ENCODE assay signal across 29 cellular contexts in the genomic region with DNA sequence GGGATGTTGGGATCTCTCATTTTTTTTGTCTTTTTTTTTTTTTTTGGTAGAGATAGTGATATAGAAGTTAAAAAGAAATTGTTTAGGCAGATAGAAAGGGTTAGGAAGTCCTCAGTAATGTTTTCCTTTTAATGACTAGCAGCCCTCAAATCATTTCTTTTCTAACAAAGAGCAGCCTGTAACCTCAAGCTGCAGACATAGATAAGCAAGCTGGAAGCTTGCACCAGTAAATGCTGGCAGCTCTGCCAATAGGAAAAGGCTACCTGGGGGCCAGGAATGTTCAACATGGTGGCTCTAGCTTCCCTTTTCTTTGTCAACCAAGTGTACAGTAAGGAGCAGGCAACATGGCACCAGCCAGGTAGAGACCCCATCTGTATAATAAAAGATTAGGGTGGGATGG.
"Had no signal": no experiment of that assay in that cellular context is flagged by ENCODE, and none has a peak within 500 bp of the region (broad histone marks: within the 10 kb centered on the region; RNA-seq: fewer than 3 reads in every experiment).

No MANE protein-coding gene starts in this region.

- H3K9ac ChIP-seq: neural progenitor cell, parathyroid adenoma had no signal

- H3K9me3 ChIP-seq: ovary, psoas muscle, right lobe of liver, sigmoid colon, suprapubic skin, testis, tibial artery, transverse colon, upper lobe of right lung, uterus had no signal

- H3K4me1 ChIP-seq: parathyroid adenoma, psoas muscle, right lobe of liver, sigmoid colon, suprapubic skin, testis, tibial artery, transverse colon, upper lobe of right lung, uterus had no signal

- H3K27ac Mint-ChIP-seq: natural killer cell; nephron; progenitor cell of endocrine pancreas; stimulated activated memory B cell treated with anti-CD40 and anti-IgM and Interleukin-4, amounts not matched to agents 10 μg/mL and 1 μg/mL and 100 μg/mL, for 72 hours; type B pancreatic cell had no signal

- H3K4me3 ChIP-seq: neural progenitor cell, ovary, psoas muscle, right lobe of liver, sigmoid colon, suprapubic skin, testis, tibial artery, transverse colon, upper lobe of right lung, uterus had no signal

- H3K36me3 Mint-ChIP-seq: natural killer cell; neural progenitor cell; stimulated activated memory B cell treated with anti-CD40 and anti-IgM and Interleukin-4, amounts not matched to agents 10 μg/mL and 1 μg/mL and 100 μg/mL, for 72 hours; type B pancreatic cell had no signal

- ATAC-seq: natural killer cell; psoas muscle; right cardiac atrium; right lobe of liver; stimulated activated memory B cell treated with anti-CD40 and anti-IgM and Interleukin-4, amounts not matched to agents 10 μg/mL and 1 μg/mL and 100 μg/mL, for 72 hours; stimulated activated naive CD8-positive, alpha-beta T cell treated with anti-CD3 and anti-CD28 coated beads, Interleukin-15, amount 100 ng/mL, for 72 hours; stimulated activated naive CD8-positive, alpha-beta T cell treated with anti-CD3 and anti-CD28 coated beads, Interleukin-15, Interleukin-2, amounts not matched to agents 100 U/mL and 50 U/mL, for 24 hours; upper lobe of right lung had no signal

- DNase-seq: natural killer cell; occipital lobe; ovary; posterior cingulate gyrus; psoas muscle; right cardiac atrium; right lobe of liver; sigmoid colon; small intestine; stimulated activated CD4-positive, alpha-beta T cell treated with anti-CD3 and anti-CD28 coated beads, Interleukin-15, amount 100 ng/mL, for 24 hours; stimulated activated CD4-positive, alpha-beta T cell treated with anti-CD3 and anti-CD28 coated beads, Interleukin-2, amount 100 ng/mL, for 24 hours; stimulated activated CD4-positive, alpha-beta T cell treated with anti-CD3 and anti-CD28 coated beads, Interleukin-2, amount 100 ng/mL, for 48 hours; stimulated activated CD4-positive, alpha-beta T cell treated with anti-CD3 and anti-CD28 coated beads, Interleukin-4, amount 100 ng/mL, for 24 hours; stimulated activated naive CD4-positive, alpha-beta T cell; stimulated activated naive CD8-positive, alpha-beta T cell treated with anti-CD3 and anti-CD28 coated beads, Interleukin-15, amount 100 ng/mL, for 72 hours; stimulated activated naive CD8-positive, alpha-beta T cell treated with anti-CD3 and anti-CD28 coated beads, Interleukin-15, Interleukin-2, amounts not matched to agents 100 U/mL and 50 U/mL, for 24 hours; substantia nigra; testis; tibial artery; transverse colon; upper lobe of right lung; uterus had no signal

- H3K79me2 ChIP-seq: parathyroid adenoma had no signal

- H3K4me2 ChIP-seq: neural progenitor cell had no signal

- H3K4me3 Mint-ChIP-seq: natural killer cell; nephron; neural progenitor cell; stimulated activated memory B cell treated with anti-CD40 and anti-IgM and Interleukin-4, amounts not matched to agents 10 μg/mL and 1 μg/mL and 100 μg/mL, for 72 hours; stimulated activated naive CD8-positive, alpha-beta T cell treated with anti-CD3 and anti-CD28 coated beads, Interleukin-15, amount 100 ng/mL, for 72 hours; type B pancreatic cell had no signal

- H2AFZ ChIP-seq: neural progenitor cell, parathyroid adenoma had no signal

- H3K4me1 Mint-ChIP-seq: natural killer cell; stimulated activated memory B cell treated with anti-CD40 and anti-IgM and Interleukin-4, amounts not matched to agents 10 μg/mL and 1 μg/mL and 100 μg/mL, for 72 hours; stimulated activated naive CD8-positive, alpha-beta T cell treated with anti-CD3 and anti-CD28 coated beads, Interleukin-15, amount 100 ng/mL, for 72 hours had no signal

- H3K27me3 ChIP-seq: neural progenitor cell, ovary, right lobe of liver, testis, transverse colon, upper lobe of right lung, uterus had no signal

- H3K36me3 ChIP-seq: neural progenitor cell, ovary, right lobe of liver, sigmoid colon, suprapubic skin, tibial artery, transverse colon, upper lobe of right lung, uterus had no signal

- H3K9me3 Mint-ChIP-seq: natural killer cell; neural progenitor cell; stimulated activated memory B cell treated with anti-CD40 and anti-IgM and Interleukin-4, amounts not matched to agents 10 μg/mL and 1 μg/mL and 100 μg/mL, for 72 hours; stimulated activated naive CD8-positive, alpha-beta T cell treated with anti-CD3 and anti-CD28 coated beads, Interleukin-15, amount 100 ng/mL, for 72 hours; type B pancreatic cell had no signal
